ENCODE assay signal across 9 cellular contexts in the genomic region with DNA sequence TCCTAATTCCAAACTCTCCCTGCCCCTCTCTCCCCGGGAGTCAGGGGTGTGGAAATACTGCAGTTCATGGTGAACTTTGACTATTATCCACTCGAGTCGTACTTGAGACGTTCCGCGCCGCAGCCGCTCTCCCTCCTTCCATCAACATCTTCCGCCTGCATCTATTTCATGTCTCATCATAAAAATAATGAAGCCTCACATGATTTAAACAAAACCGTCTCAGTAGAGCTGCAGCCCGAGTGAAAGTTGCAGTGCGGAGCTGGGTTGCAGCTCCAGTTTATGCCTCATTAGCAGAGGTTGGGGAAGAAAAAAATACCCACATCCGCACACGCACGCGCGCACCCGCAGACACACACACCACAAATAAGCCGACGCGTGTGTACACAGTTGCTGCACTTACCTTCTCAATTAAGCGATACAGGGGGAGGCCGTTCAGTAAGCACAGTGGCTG. TPM values are rescaled to one million over a fixed set of nuclear protein-coding genes. Genes with fewer than 3 reads are reported as not detected.
DNase-seq lines count a peak whose midpoint lies in the region; TF ChIP-seq lines count a peak whose summit lies in the region.
"Had no signal": no experiment of that assay in that cellular context is flagged by ENCODE, and none has a peak within 500 bp of the region (broad histone marks: within the 10 kb centered on the region; RNA-seq: fewer than 3 reads in every experiment).

No MANE protein-coding gene starts in this region.

- H3K4me1 ChIP-seq in Caco-2 (no peaks in the 10 kb centered on the region), thyroid gland (peaks cover 13 to 42% of the 10 kb centered on the region in 2 donors)

- POLR2A ChIA-PET in Caco-2 (lab: Charles Lee) = no interaction called here

- H3K4me1 Mint-ChIP-seq in Caco-2 (ENCODE audit: low read depth, unreplicated experiment) = peaks cover 10% of the 10 kb centered on the region
- H3K4me1 Mint-ChIP-seq in activated T-helper 2 cell treated with anti-CD3 and anti-CD28 coated beads, Interferon-gamma antibody, Interleukin-2, Interleukin-4, amounts not matched to agents 10 μg/mL and 5 μg/mL and 100 μg/mL, durations not matched to agents 14 hours and 24 hours and 36 hours (ENCODE audit: low read depth) = peaks cover 8% of the 10 kb centered on the region

- no peaks in the 10 kb centered on the region for H3K36me3 Mint-ChIP-seq in Caco-2 (ENCODE audit: insufficient read depth, unreplicated experiment)
- no peaks in the 10 kb centered on the region for H3K36me3 Mint-ChIP-seq in activated T-helper 2 cell treated with anti-CD3 and anti-CD28 coated beads, Interferon-gamma antibody, Interleukin-2, Interleukin-4, amounts not matched to agents 10 μg/mL and 5 μg/mL and 100 μg/mL, durations not matched to agents 14 hours and 24 hours and 36 hours (ENCODE audit: low read depth)
- H3K36me3 Mint-ChIP-seq: activated naive CD8-positive, alpha-beta T cell had no signal

- H3K4me3 ChIP-seq in Caco-2 (ENCODE audit: low read depth, low read length) (peak overlapping the region; percentile 44), LNCaP clone FGC (ENCODE audit: low read depth, low read length) (peak overlapping the region; percentile 29), thyroid gland (replicated peaks in 1 of 3) (peak overlapping the region; percentile 14 to 46 (median 29))

- H3K27me3 Mint-ChIP-seq in Caco-2 (ENCODE audit: insufficient read depth, unreplicated experiment) = peaks cover 40% of the 10 kb centered on the region
- peaks cover 53% of the 10 kb centered on the region for H3K27me3 Mint-ChIP-seq in activated T-helper 2 cell treated with anti-CD3 and anti-CD28 coated beads, Interferon-gamma antibody, Interleukin-2, Interleukin-4, amounts not matched to agents 10 μg/mL and 5 μg/mL and 100 μg/mL, durations not matched to agents 14 hours and 24 hours and 36 hours (ENCODE audit: low read depth)

- TF ChIP-seq POLR2A in thyroid gland (IDR thresholded peaks at IDR 0.05) = peak in 1 of 2 donors; percentile 72

- intact Hi-C loops in Caco-2 (cut with micrococcal nuclease; ENCODE audit: unreplicated experiment) (no loop called here), thyroid gland (cut with DNase I) (no loop called here)
- intact Hi-C loops in activated T-helper 2 cell treated with anti-CD3 and anti-CD28 coated beads, Interferon-gamma antibody, Interleukin-2, Interleukin-4, amounts not matched to agents 10 μg/mL and 5 μg/mL and 100 μg/mL, durations not matched to agents 14 hours and 24 hours and 36 hours (cut with micrococcal nuclease) = no loop called here

- DNase-seq in Caco-2 (no peak), LNCaP clone FGC (ENCODE audit: low read depth) (no peak), islet precursor cell (peak; percentile 63), thyroid gland (peak; percentile 77 to 84), T1000 (lab: John Stamatoyannopoulos, UW) (no peak)
- no peak for DNase-seq in activated T-helper 2 cell treated with anti-CD3 and anti-CD28 coated beads, Interferon-gamma antibody, Interleukin-2, Interleukin-4, amounts not matched to agents 10 μg/mL and 5 μg/mL and 100 μg/mL, durations not matched to agents 14 hours and 24 hours and 36 hours (ENCODE audit: low spot score)
- no peak for DNase-seq in activated effector memory CD4-positive, alpha-beta T cell treated with Interleukin-2 at 50 U/mL for 16 hours
- no peak for DNase-seq in stimulated activated CD4-positive, alpha-beta T cell treated with anti-CD3 and anti-CD28 coated beads, Interleukin-4, amount 100 ng/mL, for 24 hours

- peak overlapping the region; percentile 97 to 99 (median 97) for H3K27ac ChIP-seq in thyroid gland

- CTCF ChIA-PET in Caco-2 (lab: Charles Lee) = no interaction called here

- TF ChIP-seq CTCF in Caco-2 (IDR thresholded peaks at IDR 0.05; ENCODE audit: insufficient read depth in 1 of 2, low read depth in 1 of 2, low read length in 1 of 2, severe bottlenecking in 1 of 2, unreplicated experiment in 1 of 2) = no peak
- no peak for TF ChIP-seq CTCF in LNCaP clone FGC (IDR thresholded peaks at IDR 0.05; ENCODE audit: control insufficient read depth, extremely low read depth, insufficient read depth)
- no peak for TF ChIP-seq CTCF in thyroid gland (IDR thresholded peaks at IDR 0.05)

- H3K9me3 Mint-ChIP-seq in Caco-2 (ENCODE audit: unreplicated experiment) = no peaks in the 10 kb centered on the region
- no peaks in the 10 kb centered on the region for H3K9me3 Mint-ChIP-seq in activated T-helper 2 cell treated with anti-CD3 and anti-CD28 coated beads, Interferon-gamma antibody, Interleukin-2, Interleukin-4, amounts not matched to agents 10 μg/mL and 5 μg/mL and 100 μg/mL, durations not matched to agents 14 hours and 24 hours and 36 hours

- no peaks in the 10 kb centered on the region for H3K36me3 ChIP-seq in Caco-2 (ENCODE audit: control insufficient read depth, insufficient read depth, low read length)
- H3K36me3 ChIP-seq in thyroid gland = no peaks in the 10 kb centered on the region

- WGBS in thyroid gland, 2 donors = 0 to 2% methylated on average over 23 of the region's 23 CpGs

- BruUV-seq in Caco-2 (replicated peaks; lab: Mats Ljungman, UMichigan) = no TSS peak

- no peaks in the 10 kb centered on the region for H3K9me3 ChIP-seq in Caco-2
- no peaks in the 10 kb centered on the region for H3K9me3 ChIP-seq in thyroid gland

- H3K4me3 Mint-ChIP-seq in Caco-2 (ENCODE audit: unreplicated experiment) = peak overlapping the region; percentile 62
- H3K4me3 Mint-ChIP-seq in activated T-helper 2 cell treated with anti-CD3 and anti-CD28 coated beads, Interferon-gamma antibody, Interleukin-2, Interleukin-4, amounts not matched to agents 10 μg/mL and 5 μg/mL and 100 μg/mL, durations not matched to agents 14 hours and 24 hours and 36 hours (ENCODE audit: low read depth) = peak overlapping the region; percentile 40
- H3K4me3 Mint-ChIP-seq: activated naive CD8-positive, alpha-beta T cell had no signal

- H3K27me3 ChIP-seq in Caco-2 (replicated peaks; ENCODE audit: control insufficient read depth, insufficient read depth, low read length) (peaks cover 2% of the 10 kb centered on the region), thyroid gland (no peaks in the 10 kb centered on the region)

- H3K27ac Mint-ChIP-seq in Caco-2 (ENCODE audit: unreplicated experiment) = no peak overlapping the region
- H3K27ac Mint-ChIP-seq in activated T-helper 2 cell treated with anti-CD3 and anti-CD28 coated beads, Interferon-gamma antibody, Interleukin-2, Interleukin-4, amounts not matched to agents 10 μg/mL and 5 μg/mL and 100 μg/mL, durations not matched to agents 14 hours and 24 hours and 36 hours = no peak overlapping the region
- H3K27ac Mint-ChIP-seq: activated naive CD8-positive, alpha-beta T cell had no signal

RNA-seq across cellular contexts. Expression of a gene that starts 0.3 kb away (rescaled TPM):
- total RNA-seq in Caco-2 (2022) (not detected in 2 replicates), thyroid gland (100 to 1,000 TPM; 132 to 282 (median 197) TPM)
- total RNA-seq in activated T-helper 2 cell treated with anti-CD3 and anti-CD28 coated beads, Interferon-gamma antibody, Interleukin-2, Interleukin-4, amounts not matched to agents 10 μg/mL and 5 μg/mL and 100 μg/mL, durations not matched to agents 14 hours and 24 hours and 36 hours = not detected in 2 replicates

Comparison
In these comparisons a context has a peak if more than half of its experiments do, and no peak if none do; other contexts are left out.
1. DNase-seq: peak in islet precursor cell (single experiment) and thyroid gland (2 of 2); none in Caco-2 (0 of 2), LNCaP clone FGC (single experiment), activated T-helper 2 cell treated with anti-CD3 and anti-CD28 coated beads, Interferon-gamma antibody, Interleukin-2, Interleukin-4, amounts not matched to agents 10 μg/mL and 5 μg/mL and 100 μg/mL, durations not matched to agents 14 hours and 24 hours and 36 hours (single experiment), activated effector memory CD4-positive, alpha-beta T cell treated with Interleukin-2 at 50 U/mL for 16 hours (single experiment), stimulated activated CD4-positive, alpha-beta T cell treated with anti-CD3 and anti-CD28 coated beads, Interleukin-4, amount 100 ng/mL, for 24 hours (single experiment) and T1000 (single experiment).
2. RNA of a gene that starts 0.3 kb away (total RNA-seq): 132 to 282 TPM in thyroid gland; not detected in Caco-2 and not detected in activated T-helper 2 cell treated with anti-CD3 and anti-CD28 coated beads, Interferon-gamma antibody, Interleukin-2, Interleukin-4, amounts not matched to agents 10 μg/mL and 5 μg/mL and 100 μg/mL, durations not matched to agents 14 hours and 24 hours and 36 hours; every median in the first group is over 100 times any median in the second.
3. Peak in every context shown above with its lines, with median percentiles within 50 percentile points of each other: H3K4me3 ChIP-seq.